Comparison of ENCODE assay signal across 1 cellular context in the genomic region with DNA sequence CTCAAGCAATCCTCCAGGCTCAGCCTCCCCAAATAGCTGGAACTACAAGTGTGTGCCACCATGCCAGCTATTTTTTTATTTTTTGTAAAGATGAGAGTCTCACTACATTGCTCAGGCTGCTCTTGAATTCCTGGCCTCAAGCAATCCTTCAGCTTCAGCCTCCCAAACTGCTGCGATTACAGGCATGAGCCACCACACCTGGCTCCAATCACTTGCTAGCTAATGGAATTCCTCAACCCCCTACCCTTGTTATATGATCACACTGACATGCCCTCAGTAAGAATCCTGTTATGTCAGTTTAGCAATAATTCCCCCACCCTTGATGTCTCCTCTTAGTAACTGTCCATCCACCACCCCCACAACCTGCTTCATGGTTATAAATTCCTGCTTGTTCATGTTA.
TF ChIP-seq lines count a peak whose summit lies in the region.

No MANE protein-coding gene starts in this region.

TF ChIP-seq in H1, 55 proteins besides CTCF, POLR2A, EP300 and RAD21 (continued from another document):
- no peak for TF ChIP-seq USF2 (IDR thresholded peaks at IDR 0.05; ENCODE audit: low read length)
- no peak for TF ChIP-seq EGR1 (IDR thresholded peaks at IDR 0.05; ENCODE audit: borderline replicate concordance, low read depth, low read length)
- no peak for TF ChIP-seq E2F6 (IDR thresholded peaks at IDR 0.05)
- TF ChIP-seq CHD1 (IDR thresholded peaks at IDR 0.05; ENCODE audit: low read depth, low read length): no peak
- TF ChIP-seq KDM1A (IDR thresholded peaks at IDR 0.05; ENCODE audit: borderline replicate concordance, low read length): no peak
- no peak for TF ChIP-seq GABPA (IDR thresholded peaks at IDR 0.05; ENCODE audit: borderline replicate concordance, insufficient read depth, low read length)
- no peak for TF ChIP-seq HDAC2 (IDR thresholded peaks at IDR 0.05; ENCODE audit: borderline replicate concordance in 1 of 2, low read depth in 2 of 2, low read length in 2 of 2)
- no peak for TF ChIP-seq NANOG (IDR thresholded peaks at IDR 0.05; ENCODE audit: insufficient read depth, low read depth, low read length, poor library complexity, severe bottlenecking)
- no peak for TF ChIP-seq ATF3 (IDR thresholded peaks at IDR 0.05; ENCODE audit: insufficient read depth, low read depth, low read length)
- no peak for TF ChIP-seq TAF7 (optimal IDR thresholded peaks at IDR 0.05; ENCODE audit: borderline replicate concordance, low read depth, low read length)
- no peak for TF ChIP-seq ZNF274 (IDR thresholded peaks at IDR 0.05; ENCODE audit: borderline replicate concordance, extremely low read depth, low read length)
- no peak for TF ChIP-seq MAFK (IDR thresholded peaks at IDR 0.05; ENCODE audit: low read depth, low read length)
- no peak for TF ChIP-seq KDM5A (IDR thresholded peaks at IDR 0.05; ENCODE audit: low read length)
- TF ChIP-seq, protein P1, sequence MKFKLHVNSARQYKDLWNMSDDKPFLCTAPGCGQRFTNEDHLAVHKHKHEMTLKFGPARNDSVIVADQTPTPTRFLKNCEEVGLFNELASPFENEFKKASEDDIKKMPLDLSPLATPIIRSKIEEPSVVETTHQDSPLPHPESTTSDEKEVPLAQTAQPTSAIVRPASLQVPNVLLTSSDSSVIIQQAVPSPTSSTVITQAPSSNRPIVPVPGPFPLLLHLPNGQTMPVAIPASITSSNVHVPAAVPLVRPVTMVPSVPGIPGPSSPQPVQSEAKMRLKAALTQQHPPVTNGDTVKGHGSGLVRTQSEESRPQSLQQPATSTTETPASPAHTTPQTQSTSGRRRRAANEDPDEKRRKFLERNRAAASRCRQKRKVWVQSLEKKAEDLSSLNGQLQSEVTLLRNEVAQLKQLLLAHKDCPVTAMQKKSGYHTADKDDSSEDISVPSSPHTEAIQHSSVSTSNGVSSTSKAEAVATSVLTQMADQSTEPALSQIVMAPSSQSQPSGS (IDR thresholded peaks at IDR 0.05; ENCODE audit: low read length): no peak
- TF ChIP-seq CTBP2 (IDR thresholded peaks at IDR 0.05; ENCODE audit: borderline replicate concordance, insufficient read depth, insufficient read length, low read length): no peak
- TF ChIP-seq RXRA (IDR thresholded peaks at IDR 0.05; ENCODE audit: insufficient read depth, low read depth, low read length): no peak
- TF ChIP-seq SP2 (IDR thresholded peaks at IDR 0.05; ENCODE audit: low read length): no peak
